Comparison of ENCODE assay signal across 20 cellular contexts in genomic region chr1:88777604-88778149, GRCh38.
DNase-seq lines count a peak whose midpoint lies in the region; ATAC-seq, FAIRE-seq and TF ChIP-seq lines count a peak whose summit lies in the region.
"Had no signal": no experiment of that assay in that cellular context is flagged by ENCODE, and none has a peak within 500 bp of the region (broad histone marks: within the 10 kb centered on the region; RNA-seq: fewer than 3 reads in every experiment).

No MANE protein-coding gene starts in this region.

- TF ChIP-seq CTCF in Calu3 (IDR thresholded peaks at IDR 0.05; ENCODE audit: unreplicated experiment) = no peak
- no peak for TF ChIP-seq CTCF in H1 (IDR thresholded peaks at IDR 0.05; ENCODE audit: control extremely low read depth in 1 of 3, insufficient read depth in 1 of 3, low read depth in 1 of 3, low read length in 3 of 3)

- no peaks in the 10 kb centered on the region for H3K9me3 Mint-ChIP-seq in Calu3 (ENCODE audit: low read depth, unreplicated experiment)

- H3K4me3 Mint-ChIP-seq in Calu3 (ENCODE audit: low read depth, unreplicated experiment) = no peak overlapping the region
- H3K4me3 Mint-ChIP-seq: CD14-positive monocyte had no signal

- no peaks in the 10 kb centered on the region for H3K27me3 Mint-ChIP-seq in Calu3 (ENCODE audit: unreplicated experiment)

- H2BK12ac ChIP-seq in H1 (ENCODE audit: low read depth, low read length) = no peak overlapping the region

- H2BK20ac ChIP-seq in H1 (ENCODE audit: low read length) = no peak overlapping the region

- no peaks in the 10 kb centered on the region for H3K9me3 ChIP-seq in H1 (ENCODE audit: insufficient read depth in 2 of 2, low read depth in 1 of 2, low read length in 1 of 2)
- H3K9me3 ChIP-seq in Karpas-422 (ENCODE audit: low read length) = no peaks in the 10 kb centered on the region
- H3K9me3 ChIP-seq: MG63 had no signal

- no peaks in the 10 kb centered on the region; the same call in 1 of the 2 replicates for H3K36me3 ChIP-seq in H7 (replicated peaks; ENCODE audit: control insufficient read depth, insufficient read depth, low read length)
- peaks cover 2 to 16% (median 8%) of the 10 kb centered on the region in 4 experiments; a peak in 3 of 8 replicates for H3K36me3 ChIP-seq in H1 (ENCODE audit: control insufficient read depth in 2 of 4, insufficient read depth in 4 of 4, low read length in 3 of 4)
- no peaks in the 10 kb centered on the region for H3K36me3 ChIP-seq in mesendoderm (ENCODE audit: control insufficient read depth, insufficient read depth, low read length)
- H3K36me3 ChIP-seq in Karpas-422 (ENCODE audit: insufficient read depth, low read length) = peaks cover 56% of the 10 kb centered on the region

- peak overlapping the region; percentile 8; the same call in 1 of the 2 replicates for H3K27ac ChIP-seq in H1 (ENCODE audit: low read depth, low read length)
- H3K27ac ChIP-seq in mesendoderm (ENCODE audit: low read depth, low read length) = peak overlapping the region; percentile 5
- H3K27ac ChIP-seq in Karpas-422 (ENCODE audit: low read length) = no peak overlapping the region

- peaks cover 57% of the 10 kb centered on the region for H3K4me1 Mint-ChIP-seq in Calu3 (ENCODE audit: low read depth, unreplicated experiment)

- H3K4ac ChIP-seq in H1 (replicated peaks; ENCODE audit: insufficient read length, low read depth, low read length) = no peak overlapping the region
- H3K4ac ChIP-seq in mesendoderm (ENCODE audit: low read depth, low read length) = no peak overlapping the region

- no peaks in the 10 kb centered on the region for H3K9me2 ChIP-seq in Karpas-422 (replicated peaks; ENCODE audit: insufficient read depth, low read length)

- H3K79me2 ChIP-seq in H1 (ENCODE audit: control insufficient read depth in 1 of 2, insufficient read depth in 2 of 2, low read length in 2 of 2) (no peaks in the 10 kb centered on the region), mesendoderm (ENCODE audit: control insufficient read depth, insufficient read depth, low read length) (no peaks in the 10 kb centered on the region), Karpas-422 (ENCODE audit: low read length) (peaks cover 44% of the 10 kb centered on the region)

- no peak overlapping the region for H3K9ac ChIP-seq in H1 (replicated peaks in 1 of 4; ENCODE audit: extremely low read depth in 1 of 4, low read depth in 3 of 4, low read length in 3 of 4)
- no peak overlapping the region for H3K9ac ChIP-seq in mesendoderm (ENCODE audit: low read length)
- no peak overlapping the region for H3K9ac ChIP-seq in Karpas-422 (ENCODE audit: low read length)

- H3K36me3 Mint-ChIP-seq in Calu3 (ENCODE audit: insufficient read depth, unreplicated experiment) = peaks cover 39% of the 10 kb centered on the region

- 55% methylated on average over 3 of the region's 3 CpGs; no CpG with 5 or more reads in 1 of the 2 experiments for WGBS in H1 (ENCODE audit: extremely low coverage in 1 of 2, insufficient coverage in 1 of 2, insufficient read length in 1 of 2, insufficient replicate concordance in 2 of 2, low coverage in 1 of 2, low lambda C conversion rate in 2 of 2, missing lambda C conversion rate in 1 of 2), 2 experiments
- WGBS in mesendoderm (ENCODE audit: extremely low coverage, insufficient coverage, low lambda C conversion rate) = no CpG with 5 or more reads among the region's 3 CpGs

- peak overlapping the region; percentile 79; the same call in 1 of the 2 replicates for H2BK5ac ChIP-seq in H1 (ENCODE audit: low read depth, low read length)
- no peak overlapping the region for H2BK5ac ChIP-seq in mesendoderm (ENCODE audit: low read length)

- H2BK120ac ChIP-seq in H1 (replicated peaks; ENCODE audit: low read depth, low read length) (no peak overlapping the region), mesendoderm (ENCODE audit: low read depth, low read length) (no peak overlapping the region)

- H3K23ac ChIP-seq in H1 (ENCODE audit: insufficient read length) (no peak overlapping the region), mesendoderm (ENCODE audit: low read length) (no peak overlapping the region)

- H3K56ac ChIP-seq in H1 (replicated peaks; ENCODE audit: insufficient read length, low read depth, low read length) (no peak overlapping the region), mesendoderm (ENCODE audit: low read length) (no peak overlapping the region)

- FAIRE-seq in H1 (lab: Jason Lieb, UNC) = peak; percentile 36
- FAIRE-seq: GM12878, HTR-8/SVneo had no signal

- peak overlapping the region; percentile 84 for H3K27ac Mint-ChIP-seq in Calu3 (ENCODE audit: unreplicated experiment)

- no peak for TF ChIP-seq RAD21 in H1 (IDR thresholded peaks at IDR 0.05 in 1 of 2, conservative IDR thresholded peaks at IDR 0.05 in 1 of 2; ENCODE audit: low read depth in 2 of 2, low read length in 2 of 2)

- H3K79me1 ChIP-seq in H1 (ENCODE audit: low read depth, low read length) (no peaks in the 10 kb centered on the region), mesendoderm (ENCODE audit: low read length) (no peaks in the 10 kb centered on the region)

- no TSS peak for BruUV-seq in Calu3 (replicated peaks; lab: Mats Ljungman, UMichigan)

- H4K5ac ChIP-seq in H1 (ENCODE audit: insufficient read length, low read depth, low read length) (peak overlapping the region; percentile 68), mesendoderm (ENCODE audit: low read length) (no peak overlapping the region)

- no peak overlapping the region for H2AFZ ChIP-seq in H1 (ENCODE audit: low read length)
- H2AFZ ChIP-seq in Karpas-422 (ENCODE audit: low read length) = no peak overlapping the region

- H3K4me1 ChIP-seq in H1 (replicated peaks in 1 of 4; ENCODE audit: control insufficient read depth in 3 of 4, insufficient read depth in 4 of 4, low read length in 3 of 4) = peaks cover 5 to 36% (median 24%) of the 10 kb centered on the region in 4 experiments
- H3K4me1 ChIP-seq in mesendoderm (ENCODE audit: control insufficient read depth, low read depth, low read length) = no peaks in the 10 kb centered on the region
- H3K4me1 ChIP-seq in Karpas-422 (ENCODE audit: low read length) = no peaks in the 10 kb centered on the region

- H2BK15ac ChIP-seq in H1 (ENCODE audit: low read length) (no peak overlapping the region), mesendoderm (replicated peaks; ENCODE audit: low read depth) (no peak overlapping the region)

- no peaks in the 10 kb centered on the region for H3K23me2 ChIP-seq in H1 (ENCODE audit: low read depth, low read length)

- H3K27me3 ChIP-seq in H7 (ENCODE audit: control insufficient read depth, insufficient read depth, low read length) (no peaks in the 10 kb centered on the region), H1 (replicated peaks in 1 of 4; ENCODE audit: control insufficient read depth in 3 of 4, extremely low read depth in 1 of 4, insufficient read depth in 3 of 4, low read length in 3 of 4) (no peaks in the 10 kb centered on the region), mesendoderm (ENCODE audit: insufficient read depth, low read length, poor library complexity) (no peaks in the 10 kb centered on the region), Karpas-422 (ENCODE audit: low read length) (no peaks in the 10 kb centered on the region)
- H3K27me3 ChIP-seq: MG63 had no signal

- no peak for TF ChIP-seq POLR2A in H1 (IDR thresholded peaks at IDR 0.05; ENCODE audit: control extremely low read depth in 1 of 2, low read depth in 2 of 2, low read length in 2 of 2)

- TF ChIP-seq EP300 in H1 (IDR thresholded peaks at IDR 0.05; ENCODE audit: borderline replicate concordance in 1 of 2, low read depth in 2 of 2, low read length in 2 of 2) = no peak

- intact Hi-C loops in Calu3 (cut with micrococcal nuclease; ENCODE audit: unreplicated experiment) = no loop called here

- H4K20me1 ChIP-seq in H1 (replicated peaks in 1 of 2; ENCODE audit: control insufficient read depth in 1 of 2, insufficient read depth in 2 of 2, low read length in 2 of 2) = no peaks in the 10 kb centered on the region
- no peaks in the 10 kb centered on the region for H4K20me1 ChIP-seq in Karpas-422 (ENCODE audit: insufficient read depth, low read depth, low read length)

- H4K8ac ChIP-seq in H1 (ENCODE audit: extremely low read depth, insufficient read depth, low read length) = no peak overlapping the region
- H4K8ac ChIP-seq in mesendoderm (ENCODE audit: low read depth, low read length) = no peak overlapping the region

- H2AK5ac ChIP-seq in H1 (ENCODE audit: low read depth, low read length) (no peak overlapping the region), mesendoderm (ENCODE audit: low read length) (no peak overlapping the region)

- H3K18ac ChIP-seq in H1 (ENCODE audit: extremely low read depth, low read length) (no peak overlapping the region), mesendoderm (ENCODE audit: low read length) (peak overlapping the region; percentile 39)

- ATAC-seq in GM21723 (IDR thresholded peaks at IDR 0.05; ENCODE audit: unreplicated experiment) = no peak
- ATAC-seq: GM12878, HCT116 had no signal

- CTCF ChIA-PET in Calu3 (lab: Charles Lee) (no interaction called here), H1 (lab: Charles Lee; ENCODE audit: partially characterized antibody) (interaction anchor here (1.2 to 3.0 kb wide), 2 partner anchors 17 to 99 kb away, joined by 4 to 8 read pairs; no protein-coding TSS in a partner anchor)

- POLR2A ChIA-PET in H1 (lab: Charles Lee; ENCODE audit: partially characterized antibody) = interaction anchor here (1.6 kb wide), 1 partner anchor 9 kb away, joined by 3 read pairs; no protein-coding TSS in a partner anchor

- H3K4me2 ChIP-seq in H1 (ENCODE audit: insufficient read depth in 1 of 2, low read depth in 2 of 2, low read length in 2 of 2) (peak overlapping the region; percentile 37 to 41), mesendoderm (ENCODE audit: low read length) (no peak overlapping the region), Karpas-422 (ENCODE audit: low read depth, low read length, poor library complexity, severe bottlenecking) (no peak overlapping the region)

- H4K91ac ChIP-seq in H1 (replicated peaks; ENCODE audit: insufficient read length, low read length) = no peak overlapping the region

- DNase-seq in Calu3 (no peak), H7 (peak; percentile 4), H1 (ENCODE audit: low read depth in 1 of 2, low spot score in 2 of 2) (peak in 1 of 2 experiments; percentile 34), mesendoderm (peak; percentile 62), NCI-H774 (lab: John Stamatoyannopoulos, UW) (no peak), Karpas-422 (no peak)
- DNase-seq: COR-L47, DMS53, KG1, MG63, NCI-H1105, NCI-H187 treated with DMSO at 0.1 percent for 48 hours, NCI-H2171, NCI-H510A, SHP77 treated with DMSO at 0.1 percent for 48 hours had no signal

- H3K14ac ChIP-seq in H1 (ENCODE audit: insufficient read length) = no peak overlapping the region

- no peak overlapping the region for H3K4me3 ChIP-seq in H7 (ENCODE audit: insufficient read depth, low read depth, low read length)
- peak overlapping the region in 1 of 4 experiments; percentile 17; a peak in 1 of 8 replicates for H3K4me3 ChIP-seq in H1 (ENCODE audit: extremely low read depth in 1 of 4, insufficient read depth in 2 of 4, low read depth in 3 of 4, low read length in 4 of 4)
- H3K4me3 ChIP-seq in mesendoderm (ENCODE audit: low read length) = no peak overlapping the region
- H3K4me3 ChIP-seq in Karpas-422 (ENCODE audit: low read length) = no peak overlapping the region
- H3K4me3 ChIP-seq: GM12878, MG63 had no signal

TF ChIP-seq in H1, 55 proteins besides CTCF, POLR2A, EP300 and RAD21 (continues in another document):
- TF ChIP-seq RFX5 (IDR thresholded peaks at IDR 0.05; ENCODE audit: borderline replicate concordance, low read depth, low read length) (no peak), TEAD4 (IDR thresholded peaks at IDR 0.05; ENCODE audit: low read depth, low read length) (peak; percentile 30; the same call in 1 of the 2 replicates)

Comparison
In these comparisons a context has a peak if more than half of its experiments do, and no peak if none do; other contexts are left out.
1. DNase-seq: peak in H7 (single experiment) and mesendoderm (single experiment); none in Calu3 (single experiment), NCI-H774 (single experiment) and Karpas-422 (single experiment).
2. H3K4me2 ChIP-seq: peak in H1 (2 of 2); none in mesendoderm (single experiment) and Karpas-422 (single experiment).